7 cellular contexts compared by ENCODE assay signal in the genomic region with DNA sequence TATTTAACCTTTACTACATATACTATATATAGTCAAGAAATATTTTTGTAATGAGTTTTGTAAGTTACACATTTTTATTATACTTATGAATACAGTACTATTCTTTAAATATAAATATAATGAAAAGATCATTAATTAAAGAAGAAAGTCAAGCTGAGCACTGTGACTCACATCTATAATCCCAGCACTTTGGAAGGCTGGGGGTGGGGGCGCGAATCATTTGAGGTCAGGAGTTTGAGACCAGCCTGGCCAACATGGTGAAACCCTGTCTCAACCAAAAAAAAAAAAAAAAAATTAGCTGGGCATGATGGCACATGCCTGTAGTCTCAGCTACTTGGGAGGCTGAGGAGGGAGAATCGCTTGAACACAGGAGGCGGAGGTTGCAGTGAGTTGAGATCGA. TPM values are rescaled to one million over a fixed set of nuclear protein-coding genes. Genes with fewer than 3 reads are reported as not detected.
A peak's percentile ranks its signal among the peaks of the same experiment; 100 is the strongest.
DNase-seq lines count a peak whose midpoint lies in the region; ATAC-seq, FAIRE-seq and TF ChIP-seq lines count a peak whose summit lies in the region.
"Not testable (repeated sequence)": the region's sequence is repeated elsewhere in the genome, so short reads cannot be mapped to it uniquely, and the experiment has no call there.

No MANE protein-coding gene starts in this region.

- not testable (repeated sequence) for H2AFZ ChIP-seq in HCT116 (ENCODE audit: low read depth, low read length, poor library complexity, severe bottlenecking); Karpas-422 (ENCODE audit: low read length)

- intact Hi-C loops in HCT116 (cut with micrococcal nuclease): loop anchor here (5.0 kb wide), 1 partner anchor 46 kb away; no protein-coding TSS in a partner anchor
- intact Hi-C loops in MCF 10A (cut with micrococcal nuclease): loop anchor here (5.0 kb wide), 1 partner anchor 36 kb away; no protein-coding TSS in a partner anchor
- intact Hi-C loops in left ventricle myocardium inferior (cut with micrococcal nuclease): loop anchor here (10.0 kb wide), 1 partner anchor 169 kb away; no protein-coding TSS in a partner anchor

- not testable (repeated sequence) for H3K9me2 ChIP-seq in HCT116 (ENCODE audit: insufficient read depth); Karpas-422 (replicated peaks; ENCODE audit: insufficient read depth, low read length)

- CTCF ChIA-PET in HCT116 (lab: Charles Lee): not testable (repeated sequence)
- CTCF ChIA-PET in MCF 10A (lab: Yijun Ruan, JAX): interaction anchor here (0.6 to 1.3 kb wide), 3 partner anchors 14 to 251 kb away, joined by 3 to 4 read pairs (median 3); no protein-coding TSS in a partner anchor

- FAIRE-seq in RCC 7860 (lab: Jason Lieb, UNC): peak; percentile 55

- RAD21 ChIA-PET in HCT116 (lab: Charles Lee; ENCODE audit: low non-redundant PET in 1 of 2, low total read pairs in 2 of 2, uncharacterized antibody in 2 of 2, unreplicated experiment in 2 of 2): not testable (repeated sequence)

- DNase-seq in EH (ENCODE audit: low read depth) (peak; percentile 57), Karpas-422 (peak; percentile 6)
- not testable (repeated sequence) for DNase-seq in HCT116 (ENCODE audit: low read depth, low spot score); RCC 7860 (ENCODE audit: low spot score); MCF 10A (ENCODE audit: unreplicated experiment); epithelial cell of prostate (ENCODE audit: low read depth, low spot score); left ventricle myocardium inferior

- ATAC-seq in HCT116: not testable (repeated sequence)

- H3K36me3 Mint-ChIP-seq in MCF 10A (ENCODE audit: insufficient read depth, unreplicated experiment): not testable (repeated sequence)

- not testable (repeated sequence) for H3K4me3 ChIP-seq in HCT116 (replicated peaks in 1 of 2; ENCODE audit: low read depth in 1 of 2, low read length in 2 of 2); Karpas-422 (ENCODE audit: low read length); left ventricle myocardium inferior

- TF ChIP-seq RAD21 in HCT116 (IDR thresholded peaks at IDR 0.05; ENCODE audit: low read depth): not testable (repeated sequence)

- H3K27me3 ChIP-seq in HCT116 (ENCODE audit: insufficient read depth, low read length); Karpas-422 (ENCODE audit: low read length); left ventricle myocardium inferior (ENCODE audit: low read depth): not testable (repeated sequence)

- not testable (repeated sequence) for H3K4me3 Mint-ChIP-seq in MCF 10A (ENCODE audit: unreplicated experiment)

- H4K20me1 ChIP-seq in HCT116 (ENCODE audit: insufficient read depth); Karpas-422 (ENCODE audit: insufficient read depth, low read depth, low read length): not testable (repeated sequence)

- peaks cover 33% of the 10 kb centered on the region for H3K79me2 ChIP-seq in HCT116 (ENCODE audit: insufficient read depth, low read length)
- H3K79me2 ChIP-seq in Karpas-422 (ENCODE audit: low read length): not testable (repeated sequence)

- H3K27ac ChIP-seq in HCT116 (ENCODE audit: low read depth, low read length); Karpas-422 (ENCODE audit: low read length): not testable (repeated sequence)
- H3K27ac ChIP-seq in epithelial cell of prostate (peak overlapping the region; percentile 16), left ventricle myocardium inferior (replicated peaks) (peak overlapping the region; percentile 76)

- H3K4me1 Mint-ChIP-seq in MCF 10A (ENCODE audit: insufficient read depth, unreplicated experiment): peaks cover 38% of the 10 kb centered on the region

- TF ChIP-seq POLR2A in HCT116 (IDR thresholded peaks at IDR 0.05; ENCODE audit: borderline replicate concordance, extremely low read depth, insufficient read depth, insufficient read length): not testable (repeated sequence)

- H3K9ac ChIP-seq in HCT116 (ENCODE audit: low read length); Karpas-422 (ENCODE audit: low read length): not testable (repeated sequence)

- H3K4me1 ChIP-seq in HCT116 (ENCODE audit: control insufficient read depth in 1 of 2, insufficient read depth in 2 of 2, low read length in 2 of 2): peaks cover 30 to 48% of the 10 kb centered on the region in 2 experiments
- H3K4me1 ChIP-seq in Karpas-422 (ENCODE audit: low read length): not testable (repeated sequence)
- H3K4me1 ChIP-seq in left ventricle myocardium inferior: peaks cover 66% of the 10 kb centered on the region

- POLR2A ChIA-PET in HCT116 (lab: Charles Lee): not testable (repeated sequence)
- POLR2A ChIA-PET in MCF 10A (lab: Yijun Ruan, JAX): interaction anchor here (0.7 to 5.0 kb wide), 10 partner anchors 9 to 266 kb away, joined by 3 to 52 read pairs (median 3); partner anchors contain the start of gene SPIRE1

- H3K27me3 Mint-ChIP-seq in MCF 10A (ENCODE audit: insufficient read depth, unreplicated experiment): not testable (repeated sequence)

- BruUV-seq in HCT116 (replicated peaks; lab: Mats Ljungman, UMichigan); MCF 10A (replicated peaks; lab: Mats Ljungman, UMichigan): not testable (repeated sequence)

- H3K9me3 ChIP-seq in HCT116 (ENCODE audit: control insufficient read depth in 1 of 2, insufficient read depth in 1 of 2, low read depth in 1 of 2, low read length in 2 of 2); Karpas-422 (ENCODE audit: low read length); left ventricle myocardium inferior (replicated peaks): not testable (repeated sequence)

- peak overlapping the region; percentile 36 for H3K27ac Mint-ChIP-seq in MCF 10A (ENCODE audit: low read depth, unreplicated experiment)

- H3K36me3 ChIP-seq in HCT116 (ENCODE audit: control insufficient read depth in 1 of 2, insufficient read depth in 2 of 2, low read length in 2 of 2); Karpas-422 (ENCODE audit: insufficient read depth, low read length); left ventricle myocardium inferior: not testable (repeated sequence)

- not testable (repeated sequence) for H3K9me3 Mint-ChIP-seq in MCF 10A (ENCODE audit: unreplicated experiment)

- TF ChIP-seq CTCF in HCT116 (IDR thresholded peaks at IDR 0.05 in 2 of 3, conservative IDR thresholded peaks at IDR 0.05 in 1 of 3; ENCODE audit: borderline replicate concordance in 1 of 3, insufficient read depth in 1 of 3, low read depth in 2 of 3, low read length in 2 of 3); MCF 10A (IDR thresholded peaks at IDR 0.05; ENCODE audit: unreplicated experiment); left ventricle myocardium inferior (IDR thresholded peaks at IDR 0.05; ENCODE audit: borderline replicate concordance): not testable (repeated sequence)

- H3K4me2 ChIP-seq in HCT116 (ENCODE audit: low read length): peak overlapping the region; percentile 24; the same call in 1 of the 2 replicates
- H3K4me2 ChIP-seq in Karpas-422 (ENCODE audit: low read depth, low read length, poor library complexity, severe bottlenecking): not testable (repeated sequence)

RNA-seq across cellular contexts. Expression of gene SPIRE1, which starts 14.2 kb away (rescaled TPM):
- total RNA-seq in HCT116 (2021; ENCODE audit: unreplicated experiment) (26.6 TPM), MCF 10A (2022) (64.8 and 78.2 TPM in 2 replicates), left ventricle myocardium inferior (42.4 TPM)
- 10.4 and 13.0 TPM in 2 replicates for polyA plus RNA-seq in HCT116 (2012)
- 2.5 and 7.3 TPM in 2 replicates for total RNA-seq in Karpas-422 (2014; rRNA removed; shearing (Covaris generic); ENCODE audit: low replicate concordance)

RNA-seq across cellular contexts. Expression of gene CEP76, which starts 58.8 kb away (rescaled TPM):
- 13.5 TPM for total RNA-seq in HCT116 (2021; ENCODE audit: unreplicated experiment)
- polyA plus RNA-seq in HCT116 (2012): 7.1 and 8.1 TPM in 2 replicates
- 13.1 and 13.5 TPM in 2 replicates for total RNA-seq in Karpas-422 (2014; rRNA removed; shearing (Covaris generic); ENCODE audit: low replicate concordance)
- total RNA-seq in MCF 10A (2022): 4.9 and 6.4 TPM in 2 replicates
- total RNA-seq in left ventricle myocardium inferior: 3.7 TPM

RNA-seq across cellular contexts. Expression of gene PSMG2, which starts 59.1 kb away (rescaled TPM):
- total RNA-seq in HCT116 (2021; ENCODE audit: unreplicated experiment) (84.3 TPM), MCF 10A (2022) (88.6 and 100 TPM in 2 replicates), left ventricle myocardium inferior (39.5 TPM)
- polyA plus RNA-seq in HCT116 (2012): 36.6 and 58.1 TPM in 2 replicates
- 51.1 and 125 TPM in 2 replicates for total RNA-seq in Karpas-422 (2014; rRNA removed; shearing (Covaris generic); ENCODE audit: low replicate concordance)
